Comparison of ENCODE assay signal across 23 cellular contexts in genomic region chr2:240411261-240412160, GRCh38. TPM values are rescaled to one million over a fixed set of nuclear protein-coding genes. Genes with fewer than 3 reads are reported as not detected.
A peak's percentile ranks its signal among the peaks of the same experiment; 100 is the strongest.
DNase-seq lines count a peak whose midpoint lies in the region; ATAC-seq and TF ChIP-seq lines count a peak whose summit lies in the region.
"Had no signal": no experiment of that assay in that cellular context is flagged by ENCODE, and none has a peak within 500 bp of the region (broad histone marks: within the 10 kb centered on the region; RNA-seq: fewer than 3 reads in every experiment).

No MANE protein-coding gene starts in this region.

- no peaks in the 10 kb centered on the region for H3K36me3 Mint-ChIP-seq in activated T-cell treated with anti-CD3 and anti-CD28 coated beads, Interleukin-2, amount 50 U/mL, for 4 hours (ENCODE audit: insufficient read depth)
- H3K36me3 Mint-ChIP-seq in osteocyte (ENCODE audit: unreplicated experiment): no peaks in the 10 kb centered on the region
- no peaks in the 10 kb centered on the region; the same call in 2 of the 3 replicates for H3K36me3 Mint-ChIP-seq in GM23338 (ENCODE audit: low read depth)
- H3K36me3 Mint-ChIP-seq: immature natural killer cell had no signal

- H3K9me3 Mint-ChIP-seq in activated T-cell treated with anti-CD3 and anti-CD28 coated beads, Interleukin-2, amount 50 U/mL, for 4 hours: no peaks in the 10 kb centered on the region
- H3K9me3 Mint-ChIP-seq in osteocyte (ENCODE audit: unreplicated experiment) (no peaks in the 10 kb centered on the region), GM23338 (no peaks in the 10 kb centered on the region; the same call in 2 of the 3 replicates)
- H3K9me3 Mint-ChIP-seq: immature natural killer cell; stimulated activated naive CD8-positive, alpha-beta T cell treated with anti-CD3 and anti-CD28 coated beads, Interleukin-15, Interleukin-2, amounts not matched to agents 100 ng/mL and 50 ng/mL, for 24 hours had no signal

- H3K27me3 Mint-ChIP-seq in activated T-cell treated with anti-CD3 and anti-CD28 coated beads, Interleukin-2, amount 50 U/mL, for 4 hours (ENCODE audit: low read depth): peaks cover 4% of the 10 kb centered on the region
- H3K27me3 Mint-ChIP-seq in osteocyte (ENCODE audit: unreplicated experiment): peaks cover 14% of the 10 kb centered on the region
- H3K27me3 Mint-ChIP-seq in GM23338 (ENCODE audit: insufficient read depth, low read depth, poor library complexity): no peaks in the 10 kb centered on the region

- POLR2A ChIA-PET in SK-N-SH (lab: Yijun Ruan, JAX): no interaction called here

- no peak for TF ChIP-seq POLR2A in uterus (IDR thresholded peaks at IDR 0.05)

- TF ChIP-seq CTCF in osteocyte (IDR thresholded peaks at IDR 0.05) (no peak), uterus (IDR thresholded peaks at IDR 0.05) (no peak), GM23338 (conservative IDR thresholded peaks at IDR 0.05; ENCODE audit: low read depth in 2 of 2) (no peak), SK-N-SH (IDR thresholded peaks at IDR 0.05) (no peak)

- no peaks in the 10 kb centered on the region for H3K36me3 ChIP-seq in uterus
- H3K36me3 ChIP-seq in GM23338 (ENCODE audit: insufficient read depth): no peaks in the 10 kb centered on the region
- H3K36me3 ChIP-seq in SK-N-SH (replicated peaks in 1 of 2; ENCODE audit: control insufficient read depth in 1 of 2, insufficient read depth in 2 of 2, low read length in 1 of 2): no peaks in the 10 kb centered on the region
- H3K36me3 ChIP-seq: adrenal gland, breast epithelium had no signal

- 64% methylated on average over 9 of the region's 28 CpGs for WGBS in SK-N-SH (ENCODE audit: low lambda C conversion rate)

- H3K27me3 ChIP-seq in uterus (no peaks in the 10 kb centered on the region), GM23338 (ENCODE audit: insufficient read depth) (no peaks in the 10 kb centered on the region), SK-N-SH (ENCODE audit: insufficient read depth) (no peaks in the 10 kb centered on the region)
- H3K27me3 ChIP-seq: adrenal gland, breast epithelium had no signal

- no peaks in the 10 kb centered on the region for H3K4me1 Mint-ChIP-seq in activated T-cell treated with anti-CD3 and anti-CD28 coated beads, Interleukin-2, amount 50 U/mL, for 4 hours (ENCODE audit: low read depth)
- H3K4me1 Mint-ChIP-seq in osteocyte (ENCODE audit: unreplicated experiment) (no peaks in the 10 kb centered on the region), GM23338 (peaks cover 2% of the 10 kb centered on the region; the same call in 1 of the 3 replicates)
- H3K4me1 Mint-ChIP-seq: immature natural killer cell had no signal

- ATAC-seq in activated T-cell treated with anti-CD3 and anti-CD28 coated beads, Interleukin-2, amount 50 U/mL, for 4 hours: no peak
- ATAC-seq in GM23338 (no peak; the same call in 2 of the 3 replicates), GM21786 (IDR thresholded peaks at IDR 0.05; ENCODE audit: unreplicated experiment) (no peak)
- ATAC-seq: activated CD4-positive, CD25-positive, alpha-beta regulatory T cell treated with anti-CD3 and anti-CD28 coated beads, Interleukin-2, amount 50 U/mL, for 24 hours; activated CD8-positive, alpha-beta T cell treated with anti-CD3 and anti-CD28 coated beads, Interleukin-2, amount 10 ng/mL, durations not matched to agents 7 days and 5 days had no signal

- H3K9ac ChIP-seq in SK-N-SH: no peak overlapping the region
- H3K9ac ChIP-seq: parathyroid adenoma had no signal

- H3K4me3 Mint-ChIP-seq in activated T-cell treated with anti-CD3 and anti-CD28 coated beads, Interleukin-2, amount 50 U/mL, for 4 hours: no peak overlapping the region
- H3K4me3 Mint-ChIP-seq in osteocyte (ENCODE audit: unreplicated experiment) (no peak overlapping the region), GM23338 (no peak overlapping the region)
- H3K4me3 Mint-ChIP-seq: activated CD8-positive, alpha-beta T cell treated with anti-CD3 and anti-CD28 coated beads, Interleukin-2, amount 10 ng/mL, durations not matched to agents 7 days and 5 days; immature natural killer cell; stimulated activated naive CD8-positive, alpha-beta T cell treated with anti-CD3 and anti-CD28 coated beads, Interleukin-15, Interleukin-2, amounts not matched to agents 100 ng/mL and 50 ng/mL, for 24 hours had no signal

- no peak for TF ChIP-seq EP300 in SK-N-SH (IDR thresholded peaks at IDR 0.05; ENCODE audit: borderline replicate concordance in 1 of 2, low read depth in 1 of 2, low read length in 1 of 2)

- H3F3A ChIP-seq in GM23338 (replicated peaks; ENCODE audit: low read depth) (no peaks in the 10 kb centered on the region), SK-N-SH (replicated peaks; ENCODE audit: insufficient read depth) (no peaks in the 10 kb centered on the region)

- DNase-seq in activated T-cell treated with anti-CD3 and anti-CD28 coated beads, Interleukin-2, amount 50 U/mL, for 4 hours: peak; percentile 1
- no peak for DNase-seq in activated T-cell treated with anti-CD3 and anti-CD28 coated beads, Interleukin-2, amount 50 U/mL, for 48 hours
- DNase-seq in islet precursor cell (peak; percentile 27), osteocyte (ENCODE audit: extremely low spot score, unreplicated experiment) (peak; percentile 83), uterus (peak; percentile 7 to 8), GM23338 (ENCODE audit: low spot score) (no peak), SK-N-SH (no peak)
- DNase-seq: activated CD8-positive, alpha-beta T cell treated with anti-CD3 and anti-CD28 coated beads, Interleukin-2, amount 10 ng/mL, durations not matched to agents 7 days and 5 days; activated effector memory CD4-positive, alpha-beta T cell treated with Interleukin-2 at 50 U/mL for 16 hours; EL; HCEC 1CT; immature natural killer cell; NCI-H1105 treated with DMSO at 0.1 percent for 48 hours; NCI-H510A treated with DMSO at 0.1 percent for 48 hours; RPMI8226; stimulated activated CD4-positive, alpha-beta T cell treated with anti-CD3 and anti-CD28 coated beads, Interleukin-2, amount 100 ng/mL, for 24 hours had no signal

- no peak overlapping the region for H3K27ac Mint-ChIP-seq in osteocyte (ENCODE audit: unreplicated experiment)
- no peak overlapping the region for H3K27ac Mint-ChIP-seq in GM23338
- H3K27ac Mint-ChIP-seq: activated CD8-positive, alpha-beta T cell treated with anti-CD3 and anti-CD28 coated beads, Interleukin-2, amount 10 ng/mL, durations not matched to agents 7 days and 5 days; immature natural killer cell; stimulated activated naive CD8-positive, alpha-beta T cell treated with anti-CD3 and anti-CD28 coated beads, Interleukin-15, Interleukin-2, amounts not matched to agents 100 ng/mL and 50 ng/mL, for 24 hours had no signal

- no peak overlapping the region for H3K27ac ChIP-seq in uterus
- no peak overlapping the region for H3K27ac ChIP-seq in GM23338 (ENCODE audit: low read depth)
- H3K27ac ChIP-seq in SK-N-SH (ENCODE audit: low read depth in 2 of 2, low read length in 1 of 2): no peak overlapping the region
- H3K27ac ChIP-seq: A549, adrenal gland, breast epithelium, parathyroid adenoma had no signal

- H3K9me2 ChIP-seq in GM23338 (ENCODE audit: insufficient read depth): no peaks in the 10 kb centered on the region
- H3K9me2 ChIP-seq in SK-N-SH: no peaks in the 10 kb centered on the region

- H3K4me3 ChIP-seq in uterus (no peak overlapping the region), GM23338 (no peak overlapping the region), SK-N-SH (ENCODE audit: low read depth in 2 of 2, low read length in 1 of 2) (no peak overlapping the region)
- H3K4me3 ChIP-seq: A549, adrenal gland, breast epithelium had no signal

- CTCF ChIA-PET in SK-N-SH (lab: Yijun Ruan, JAX): interaction anchor here (0.8 to 1.7 kb wide), 4 partner anchors 14 to 262 kb away, joined by 3 read pairs; no protein-coding TSS in a partner anchor

- H3K9me3 ChIP-seq in uterus (no peaks in the 10 kb centered on the region), SK-N-SH (no peaks in the 10 kb centered on the region)
- H3K9me3 ChIP-seq: A549, breast epithelium had no signal

- H4K20me1 ChIP-seq in GM23338 (replicated peaks; ENCODE audit: insufficient read depth) (no peaks in the 10 kb centered on the region), SK-N-SH (ENCODE audit: insufficient read depth) (no peaks in the 10 kb centered on the region)

- no peak for TF ChIP-seq RAD21 in SK-N-SH (IDR thresholded peaks at IDR 0.05; ENCODE audit: low read length)

- intact Hi-C loops in uterus (cut with DNase I; ENCODE audit: low total_unique reads): no loop called here

- H3K79me2 ChIP-seq in GM23338 (replicated peaks; ENCODE audit: insufficient read depth) (no peaks in the 10 kb centered on the region), SK-N-SH (ENCODE audit: insufficient read depth) (no peaks in the 10 kb centered on the region)
- H3K79me2 ChIP-seq: parathyroid adenoma had no signal

- no peak overlapping the region for H3K4me2 ChIP-seq in GM23338
- H3K4me2 ChIP-seq in SK-N-SH: no peak overlapping the region
- H3K4me2 ChIP-seq: A549 had no signal

- H3K4me1 ChIP-seq in uterus (no peaks in the 10 kb centered on the region), GM23338 (ENCODE audit: insufficient read depth) (no peaks in the 10 kb centered on the region), SK-N-SH (ENCODE audit: control insufficient read depth in 1 of 2, insufficient read depth in 2 of 2, low read depth in 1 of 2, low read length in 1 of 2) (no peaks in the 10 kb centered on the region)
- H3K4me1 ChIP-seq: A549, adrenal gland, breast epithelium, parathyroid adenoma had no signal

- no peak overlapping the region for H2AFZ ChIP-seq in GM23338
- H2AFZ ChIP-seq in SK-N-SH (ENCODE audit: low read depth): no peak overlapping the region
- H2AFZ ChIP-seq: parathyroid adenoma had no signal

TF ChIP-seq in GM23338, 12 proteins besides CTCF, POLR2A, EP300 and RAD21:
- TF ChIP-seq CREB1 (CRISPR knock-in tag; IDR thresholded peaks at IDR 0.05; ENCODE audit: low read depth) (no peak), EZH2phosphoT487 (IDR thresholded peaks at IDR 0.05; ENCODE audit: unreplicated experiment) (no peak), NANOG (IDR thresholded peaks at IDR 0.05; ENCODE audit: borderline replicate concordance) (no peak), ZNF114 (CRISPR knock-in tag; IDR thresholded peaks at IDR 0.05) (no peak)

TF ChIP-seq in SK-N-SH, 30 proteins besides CTCF, POLR2A, EP300 and RAD21 (continues in another document):
- no peak for TF ChIP-seq JUND (IDR thresholded peaks at IDR 0.05)
- no peak for TF ChIP-seq TAF1 (IDR thresholded peaks at IDR 0.05; ENCODE audit: borderline replicate concordance, low read depth, low read length)
- TF ChIP-seq ELF1 (IDR thresholded peaks at IDR 0.05): no peak

RNA-seq across cellular contexts. Expression of gene GPC1, which starts 24.0 kb away (rescaled TPM):
- 1 to 10 TPM; 3.7 to 6.3 (median 5.9) TPM for total RNA-seq in activated T-cell treated with anti-CD3 and anti-CD28 coated beads, Interleukin-2, amount 50 U/mL, for 4 hours
- 148 and 149 TPM in 2 replicates for total RNA-seq in osteocyte
- 10 to 100 TPM in 3 of 4 donors, under 1 TPM in 1; 0.88 to 62.2 (median 43.4) TPM for total RNA-seq in uterus
- total RNA-seq in GM23338 (2014; rRNA removed; shearing (Covaris generic)): 46.2 and 56.9 TPM in 2 replicates
- 9.0 and 10.8 TPM in 2 replicates for polyA plus RNA-seq in GM23338 (2016; fragmentation: Nextera tagmentation; extraction: Ambion mirVana)
- polyA plus RNA-seq in SK-N-SH (2012; rRNA removed): 49.0 and 65.5 TPM in 2 replicates
- 25.9 and 50.4 TPM in 2 replicates for polyA plus RNA-seq in SK-N-SH (2012; cell fraction: cytosol; rRNA removed)
- polyA plus RNA-seq in SK-N-SH (2012; cell fraction: nucleus; rRNA removed): 183 TPM in 2 replicates
- polyA plus RNA-seq: immature natural killer cell had no signal

Comparison
In these comparisons a context has a peak if more than half of its experiments do, and no peak if none do; other contexts are left out.
1. DNase-seq: peak in activated T-cell treated with anti-CD3 and anti-CD28 coated beads, Interleukin-2, amount 50 U/mL, for 4 hours (single experiment), islet precursor cell (single experiment), osteocyte (single experiment) and uterus (2 of 2); none in activated T-cell treated with anti-CD3 and anti-CD28 coated beads, Interleukin-2, amount 50 U/mL, for 48 hours (0 of 2), GM23338 (single experiment) and SK-N-SH (single experiment).